23 cellular contexts compared by ENCODE assay signal in genomic region chr1:12640237-12640957, GRCh38. TPM values are rescaled to one million over a fixed set of nuclear protein-coding genes. Genes with fewer than 3 reads are reported as not detected.
DNase-seq lines count a peak whose midpoint lies in the region; ATAC-seq and TF ChIP-seq lines count a peak whose summit lies in the region.
"Had no signal": no experiment of that assay in that cellular context is flagged by ENCODE, and none has a peak within 500 bp of the region (broad histone marks: within the 10 kb centered on the region; RNA-seq: fewer than 3 reads in every experiment).

No MANE protein-coding gene starts in this region.

- H3K4me3 Mint-ChIP-seq in endodermal cell, result no peak overlapping the region
- H3K4me3 Mint-ChIP-seq: CD4-positive, alpha-beta T cell; H9 had no signal

- no peak overlapping the region for H3K4me3 ChIP-seq in HEK293 (ENCODE audit: low read depth, low read length)
- H3K4me3 ChIP-seq in endodermal cell (ENCODE audit: low read length), result peak overlapping the region; percentile 32
- H3K4me3 ChIP-seq in prostate gland, result no peak overlapping the region
- H3K4me3 ChIP-seq in brain microvascular endothelial cell (ENCODE audit: low read depth, low read length), result no peak overlapping the region
- H3K4me3 ChIP-seq: MG63, SK-N-MC had no signal

- no peak for ATAC-seq in HG03196 (IDR thresholded peaks at IDR 0.05; ENCODE audit: unreplicated experiment)
- ATAC-seq: Panc1, Right ventricle myocardium inferior had no signal

- H3K4me1 ChIP-seq in HEK293 (ENCODE audit: control insufficient read depth, insufficient read depth, low read length) (no peaks in the 10 kb centered on the region), endodermal cell (ENCODE audit: control insufficient read depth, insufficient read depth, low read length) (no peaks in the 10 kb centered on the region), prostate gland (replicated peaks) (no peaks in the 10 kb centered on the region)
- H3K4me1 ChIP-seq: BE2C had no signal

- H3K27me3 ChIP-seq in endodermal cell (ENCODE audit: control insufficient read depth, insufficient read depth, low read length, poor library complexity, severe bottlenecking) (no peaks in the 10 kb centered on the region), prostate gland (replicated peaks; ENCODE audit: insufficient read depth) (no peaks in the 10 kb centered on the region), brain microvascular endothelial cell (replicated peaks) (no peaks in the 10 kb centered on the region)
- H3K27me3 ChIP-seq: BE2C, MG63 had no signal

- WGBS in endodermal cell (ENCODE audit: insufficient coverage in 1 of 2, insufficient read length in 1 of 2), 2 experiments, result 87 to 88% methylated on average over 5 to 7 of the region's 7 CpGs
- 86% methylated on average over 7 of the region's 7 CpGs for WGBS in prostate gland

- in situ Hi-C loops in brain microvascular endothelial cell (cut with HindIII; ENCODE audit: low pct_ligation_motif_present, low sequenced_read_pairs), result loop anchor here (25.0 kb wide), 1 partner anchor 353 kb away; no protein-coding TSS in a partner anchor

- H3K36me3 ChIP-seq in HEK293 (ENCODE audit: control insufficient read depth in 2 of 2, insufficient read depth in 1 of 2, low read length in 2 of 2) (no peaks in the 10 kb centered on the region), endodermal cell (ENCODE audit: control insufficient read depth, insufficient read depth, low read length) (no peaks in the 10 kb centered on the region), prostate gland (no peaks in the 10 kb centered on the region), brain microvascular endothelial cell (replicated peaks) (no peaks in the 10 kb centered on the region)
- H3K36me3 ChIP-seq: BE2C, MG63 had no signal

- H3K9me3 ChIP-seq in HEK293 (ENCODE audit: control insufficient read depth, insufficient read depth, low read depth, low read length) (no peaks in the 10 kb centered on the region), endodermal cell (ENCODE audit: control insufficient read depth, low read length) (peaks cover 35% of the 10 kb centered on the region), prostate gland (no peaks in the 10 kb centered on the region)
- H3K9me3 ChIP-seq: BE2C had no signal

- H3K9me3 Mint-ChIP-seq in endodermal cell, result peaks cover 51% of the 10 kb centered on the region

- H3K27ac Mint-ChIP-seq in endodermal cell, result no peak overlapping the region
- H3K27ac Mint-ChIP-seq: CD4-positive, alpha-beta T cell; H9 had no signal

- intact Hi-C loops in prostate gland (cut with DNase I), result no loop called here

- POLR2A ChIA-PET in HEK293 (lab: Yijun Ruan, JAX), result no interaction called here

- H3K27ac ChIP-seq in HEK293 (ENCODE audit: extremely low read depth, low read depth, low read length) (no peak overlapping the region), endodermal cell (ENCODE audit: low read depth, low read length) (no peak overlapping the region), prostate gland (no peak overlapping the region), brain microvascular endothelial cell (no peak overlapping the region)
- H3K27ac ChIP-seq: 22Rv1, SK-N-MC had no signal

- no peak for TF ChIP-seq CTCF in HEK293 (tag by site-specific recombination; IDR thresholded peaks at IDR 0.05)
- no peak for TF ChIP-seq CTCF in endodermal cell (conservative IDR thresholded peaks at IDR 0.05)
- TF ChIP-seq CTCF in prostate gland (IDR thresholded peaks at IDR 0.05), result no peak
- TF ChIP-seq CTCF in brain microvascular endothelial cell (IDR thresholded peaks at IDR 0.05; ENCODE audit: low read depth, low read length, missing control alignments), result no peak

- H3K36me3 Mint-ChIP-seq in endodermal cell (ENCODE audit: low read depth), result peaks cover 2% of the 10 kb centered on the region

- no peak overlapping the region for H3K9ac ChIP-seq in endodermal cell (ENCODE audit: extremely low read depth, low read length, poor library complexity, severe bottlenecking)

- H3K4me1 Mint-ChIP-seq in endodermal cell, result no peaks in the 10 kb centered on the region

- CTCF ChIA-PET in HEK293 (lab: Yijun Ruan, JAX), result interaction anchor here (0.7 to 3.3 kb wide), 3 partner anchors 10 to 206 kb away, joined by 3 to 11 read pairs (median 3); no protein-coding TSS in a partner anchor

- DNase-seq in DMS53 (lab: John Stamatoyannopoulos, UW) (peak; percentile 19), DMS53 treated with DMSO at 0.1 percent for 48 hours (lab: John Stamatoyannopoulos, UW; ENCODE audit: unreplicated experiment) (no peak), SKM-1 treated with dmso at 0.1 percent for 144 hours (lab: John Stamatoyannopoulos, UW; ENCODE audit: unreplicated experiment) (peak; percentile 47), endodermal cell (no peak), prostate gland (ENCODE audit: low spot score) (no peak), brain microvascular endothelial cell (no peak)
- DNase-seq: BE2C; Calu3; CD4-positive, alpha-beta T cell; DMS79; H9; MG63; NCI-H1417; NCI-H1930; NCI-H2171; NCI-H446; NCI-H69 had no signal

- peaks cover 10% of the 10 kb centered on the region for H3K27me3 Mint-ChIP-seq in endodermal cell (ENCODE audit: insufficient read depth)

- no peak for TF ChIP-seq POLR2A in prostate gland (IDR thresholded peaks at IDR 0.05)

TF ChIP-seq in HEK293, 187 proteins besides CTCF, POLR2A, EP300 and RAD21:
- TF ChIP-seq ZNF362 (tag by site-specific recombination; IDR thresholded peaks at IDR 0.05), result no peak
- TF ChIP-seq ZNF48 (tag by site-specific recombination; IDR thresholded peaks at IDR 0.05), result no peak
- no peak for TF ChIP-seq ZNF571 (tag by site-specific recombination; IDR thresholded peaks at IDR 0.05)
- TF ChIP-seq ZNF776 (tag by site-specific recombination; IDR thresholded peaks at IDR 0.05; ENCODE audit: borderline replicate concordance), result no peak
- no peak for TF ChIP-seq ZNF112 (tag by site-specific recombination; IDR thresholded peaks at IDR 0.05)
- TF ChIP-seq ZNF138 (tag by site-specific recombination; IDR thresholded peaks at IDR 0.05; ENCODE audit: borderline replicate concordance), result no peak
- TF ChIP-seq ZNF623 (tag by site-specific recombination; IDR thresholded peaks at IDR 0.05), result no peak
- no peak for TF ChIP-seq ZFHX2 (tag by site-specific recombination; conservative IDR thresholded peaks at IDR 0.05)
- TF ChIP-seq ZNF529 (tag by site-specific recombination; IDR thresholded peaks at IDR 0.05; ENCODE audit: insufficient replicate concordance), result no peak
- peak; percentile 100 for TF ChIP-seq SETDB1 (IDR thresholded peaks at IDR 0.05; ENCODE audit: insufficient read length, low read length)
- no peak for TF ChIP-seq ZNF639 (tag by site-specific recombination; IDR thresholded peaks at IDR 0.05)
- TF ChIP-seq ZNF133 (tag by site-specific recombination; IDR thresholded peaks at IDR 0.05), result no peak
- peak; percentile 83 for TF ChIP-seq ZNF561 (tag by site-specific recombination; IDR thresholded peaks at IDR 0.05; ENCODE audit: borderline replicate concordance)
- TF ChIP-seq TRIM28 (IDR thresholded peaks at IDR 0.05; ENCODE audit: borderline replicate concordance, low read length), result peak; percentile 96; the same call in 1 of the 2 replicates
- TF ChIP-seq ZSCAN5A (tag by site-specific recombination; IDR thresholded peaks at IDR 0.05), result no peak

RNA-seq across cellular contexts. Expression of gene AADACL4, which starts 3.5 kb away (rescaled TPM):
- not detected for total RNA-seq in endodermal cell
- not detected for polyA plus RNA-seq in endodermal cell (2013, experiment 1 of 2)
- not detected for polyA plus RNA-seq in endodermal cell (2013, experiment 2 of 2)
- total RNA-seq in prostate gland, result not detected
- total RNA-seq: Calu3; CD4-positive, alpha-beta T cell; H9; Right ventricle myocardium inferior had no signal

RNA-seq across cellular contexts. Expression of gene DHRS3, which starts 22.4 kb away (rescaled TPM):
- 1 to 10 TPM; 9.2 to 9.8 TPM for total RNA-seq in endodermal cell
- 5.2 TPM for polyA plus RNA-seq in endodermal cell (2013, experiment 1 of 2)
- 4.6 TPM for polyA plus RNA-seq in endodermal cell (2013, experiment 2 of 2)
- total RNA-seq in prostate gland, result 100 to 1,000 TPM; 171 to 178 TPM

Comparison
In these comparisons a context has a peak if more than half of its experiments do, and no peak if none do; other contexts are left out.
1. DNase-seq: peak in DMS53 (single experiment) and SKM-1 treated with dmso at 0.1 percent for 144 hours (single experiment); none in DMS53 treated with DMSO at 0.1 percent for 48 hours (single experiment), endodermal cell (single experiment), prostate gland (single experiment) and brain microvascular endothelial cell (single experiment).
2. RNA of gene DHRS3, which starts 22.4 kb away (total RNA-seq): 171 to 178 TPM in prostate gland; 9.2 to 9.8 TPM in endodermal cell; every median in the first group is over 10 times any median in the second.